18 cellular contexts compared by ENCODE assay signal in genomic region chr4:1403177-1403583, GRCh38. TPM values are rescaled to one million over a fixed set of nuclear protein-coding genes. Genes with fewer than 3 reads are reported as not detected.
A peak's percentile ranks its signal among the peaks of the same experiment; 100 is the strongest.
DNase-seq lines count a peak whose midpoint lies in the region; ATAC-seq and TF ChIP-seq lines count a peak whose summit lies in the region.
"Had no signal": no experiment of that assay in that cellular context is flagged by ENCODE, and none has a peak within 500 bp of the region (broad histone marks: within the 10 kb centered on the region; RNA-seq: fewer than 3 reads in every experiment).

No MANE protein-coding gene starts in this region.

- H2BK5ac ChIP-seq in H9 (ENCODE audit: insufficient read length, low read length) = no peak overlapping the region

- no CpG with 5 or more reads among the region's 58 CpGs for WGBS in H9 (ENCODE audit: extremely low coverage, insufficient read length, low lambda C conversion rate)
- 3 to 5% methylated on average over 34 to 58 of the region's 58 CpGs for WGBS in endodermal cell (ENCODE audit: insufficient coverage in 1 of 2, insufficient read length in 1 of 2), 2 experiments

- H2BK12ac ChIP-seq in H9 (ENCODE audit: insufficient read length, low read depth, low read length) = no peak overlapping the region

- H3K23ac ChIP-seq in H9 (ENCODE audit: insufficient read length, low read depth, low read length) = no peak overlapping the region

- H3K9ac ChIP-seq in H9 (ENCODE audit: extremely low read depth, insufficient read length, low read length) (no peak overlapping the region), endodermal cell (ENCODE audit: extremely low read depth, low read length, poor library complexity, severe bottlenecking) (no peak overlapping the region)

- H3K23me2 ChIP-seq in H9 (ENCODE audit: insufficient read length, low read depth, low read length, poor library complexity, severe bottlenecking) = peaks cover 3% of the 10 kb centered on the region

- H3K27ac Mint-ChIP-seq in activated naive CD8-positive, alpha-beta T cell treated with anti-CD3 and anti-CD28 coated beads, Interleukin-2, amount 50 U/mL, for 24 hours = no peak overlapping the region
- H3K27ac Mint-ChIP-seq in activated naive CD8-positive, alpha-beta T cell treated with anti-CD3 and anti-CD28 coated beads for 36 hours = no peak overlapping the region
- H3K27ac Mint-ChIP-seq in H9 (no peak overlapping the region), endodermal cell (no peak overlapping the region), HFFc6 (no peak overlapping the region)
- peak overlapping the region; percentile 31 for H3K27ac Mint-ChIP-seq in stimulated activated naive B cell treated with anti-CD40 and anti-IgM and Interleukin-4, amounts not matched to agents 10 μg/mL and 1 μg/mL and 100 μg/mL, for 72 hours
- H3K27ac Mint-ChIP-seq: activated CD8-positive, alpha-beta T cell treated with anti-CD3 and anti-CD28 coated beads for 36 hours; stimulated activated effector memory CD8-positive, alpha-beta T cell treated with anti-CD3 and anti-CD28 coated beads, Interleukin-12 subunit alpha, Interleukin-12 subunit beta, amount 100 ng/mL, for 72 hours; T-helper 17 cell had no signal

- H3K4me1 ChIP-seq in H9 (ENCODE audit: insufficient read depth, low read length) (no peaks in the 10 kb centered on the region; the same call in 1 of the 2 replicates), endodermal cell (ENCODE audit: control insufficient read depth, insufficient read depth, low read length) (no peaks in the 10 kb centered on the region)
- H3K4me1 ChIP-seq: SJSA1 had no signal

- H3K27ac ChIP-seq in H9 (ENCODE audit: insufficient read length, low read depth, low read length) = no peak overlapping the region
- H3K27ac ChIP-seq in endodermal cell (ENCODE audit: low read depth, low read length) = no peak overlapping the region
- H3K27ac ChIP-seq: SJSA1, tibial artery had no signal

- peaks cover 2% of the 10 kb centered on the region for H3K4me1 Mint-ChIP-seq in activated naive CD8-positive, alpha-beta T cell treated with anti-CD3 and anti-CD28 coated beads, Interleukin-2, amount 50 U/mL, for 24 hours
- H3K4me1 Mint-ChIP-seq in activated naive CD8-positive, alpha-beta T cell treated with anti-CD3 and anti-CD28 coated beads for 36 hours = no peaks in the 10 kb centered on the region
- H3K4me1 Mint-ChIP-seq in H9 = peaks cover under 1 to 11% of the 10 kb centered on the region in 2 experiments; a peak in 2 of 4 replicates
- no peaks in the 10 kb centered on the region for H3K4me1 Mint-ChIP-seq in endodermal cell
- H3K4me1 Mint-ChIP-seq in stimulated activated naive B cell treated with anti-CD40 and anti-IgM and Interleukin-4, amounts not matched to agents 10 μg/mL and 1 μg/mL and 100 μg/mL, for 72 hours = peaks cover 10 to 44% of the 10 kb centered on the region in 2 donors
- no peaks in the 10 kb centered on the region for H3K4me1 Mint-ChIP-seq in HFFc6 (ENCODE audit: low read depth)

- no peak overlapping the region for H3T11ph ChIP-seq in H9 (ENCODE audit: low read length)

- H2BK120ac ChIP-seq in H9 (ENCODE audit: low read depth, low read length, poor library complexity, severe bottlenecking) = no peak overlapping the region

- H3K36me3 Mint-ChIP-seq in activated naive CD8-positive, alpha-beta T cell treated with anti-CD3 and anti-CD28 coated beads, Interleukin-2, amount 50 U/mL, for 24 hours (ENCODE audit: low read depth) = no peaks in the 10 kb centered on the region
- H3K36me3 Mint-ChIP-seq in activated naive CD8-positive, alpha-beta T cell treated with anti-CD3 and anti-CD28 coated beads for 36 hours = no peaks in the 10 kb centered on the region
- peaks cover 3 to 7% (median 7%) of the 10 kb centered on the region in 3 experiments; a peak in 4 of 7 replicates for H3K36me3 Mint-ChIP-seq in H9 (ENCODE audit: insufficient read depth in 1 of 3, low read depth in 3 of 3)
- no peaks in the 10 kb centered on the region for H3K36me3 Mint-ChIP-seq in endodermal cell (ENCODE audit: low read depth)
- H3K36me3 Mint-ChIP-seq in stimulated activated naive B cell treated with anti-CD40 and anti-IgM and Interleukin-4, amounts not matched to agents 10 μg/mL and 1 μg/mL and 100 μg/mL, for 72 hours = peaks cover 2 to 6% of the 10 kb centered on the region in 2 donors
- no peaks in the 10 kb centered on the region for H3K36me3 Mint-ChIP-seq in HFFc6 (ENCODE audit: low read depth)

- peaks cover 3% of the 10 kb centered on the region for H4K20me1 ChIP-seq in H9 (ENCODE audit: control insufficient read depth, insufficient read depth, insufficient read length)

- H3K4me3 Mint-ChIP-seq in activated naive CD8-positive, alpha-beta T cell treated with anti-CD3 and anti-CD28 coated beads, Interleukin-2, amount 50 U/mL, for 24 hours = no peak overlapping the region
- no peak overlapping the region for H3K4me3 Mint-ChIP-seq in activated naive CD8-positive, alpha-beta T cell treated with anti-CD3 and anti-CD28 coated beads for 36 hours
- peak overlapping the region in 1 of 2 experiments; percentile 67; a peak in 2 of 5 replicates for H3K4me3 Mint-ChIP-seq in H9
- H3K4me3 Mint-ChIP-seq in endodermal cell = no peak overlapping the region
- H3K4me3 Mint-ChIP-seq in stimulated activated naive B cell treated with anti-CD40 and anti-IgM and Interleukin-4, amounts not matched to agents 10 μg/mL and 1 μg/mL and 100 μg/mL, for 72 hours = no peak overlapping the region
- no peak overlapping the region for H3K4me3 Mint-ChIP-seq in HFFc6
- H3K4me3 Mint-ChIP-seq: activated CD8-positive, alpha-beta T cell treated with anti-CD3 and anti-CD28 coated beads for 36 hours; stimulated activated effector memory CD8-positive, alpha-beta T cell treated with anti-CD3 and anti-CD28 coated beads, Interleukin-12 subunit alpha, Interleukin-12 subunit beta, amount 100 ng/mL, for 72 hours had no signal

- H3K9me3 ChIP-seq in H9 (ENCODE audit: control insufficient read depth, low read depth, low read length) = peaks cover 6% of the 10 kb centered on the region
- no peaks in the 10 kb centered on the region for H3K9me3 ChIP-seq in endodermal cell (ENCODE audit: control insufficient read depth, low read length)

- peak; percentile 4 for DNase-seq in activated naive CD8-positive, alpha-beta T cell treated with anti-CD3 and anti-CD28 coated beads, Interleukin-2, amount 50 U/mL, for 24 hours
- no peak for DNase-seq in activated naive CD8-positive, alpha-beta T cell treated with anti-CD3 and anti-CD28 coated beads for 36 hours
- peak; percentile 46 for DNase-seq in H9
- DNase-seq in endodermal cell = peak; percentile 70
- DNase-seq in stimulated activated naive B cell treated with anti-CD40 and anti-IgM and Interleukin-4, amounts not matched to agents 10 μg/mL and 1 μg/mL and 100 μg/mL, for 72 hours = no peak
- no peak for DNase-seq in 8988T
- DNase-seq in HFFc6 = no peak
- DNase-seq: activated CD8-positive, alpha-beta T cell treated with anti-CD3 and anti-CD28 coated beads for 36 hours; activated gamma-delta T cell; cerebellar nuclear complex; DND-41; T-helper 17 cell had no signal

- H3K4ac ChIP-seq in H9 (ENCODE audit: low read depth, low read length) = no peak overlapping the region

- no peak overlapping the region for H4K8ac ChIP-seq in H9 (replicated peaks; ENCODE audit: insufficient read length, low read depth, low read length)

- H2AFZ ChIP-seq in H9 (ENCODE audit: low read length) = no peak overlapping the region

- H3K4me2 ChIP-seq in H9 (ENCODE audit: insufficient read depth, insufficient read length, low read length) = peak overlapping the region; percentile 24

- no peaks in the 10 kb centered on the region for H3K9me3 Mint-ChIP-seq in activated naive CD8-positive, alpha-beta T cell treated with anti-CD3 and anti-CD28 coated beads, Interleukin-2, amount 50 U/mL, for 24 hours
- H3K9me3 Mint-ChIP-seq in activated naive CD8-positive, alpha-beta T cell treated with anti-CD3 and anti-CD28 coated beads for 36 hours = peaks cover 2% of the 10 kb centered on the region
- H3K9me3 Mint-ChIP-seq in H9 = peaks cover 9 to 18% of the 10 kb centered on the region in 2 experiments
- peaks cover 22% of the 10 kb centered on the region for H3K9me3 Mint-ChIP-seq in endodermal cell
- peaks cover 4 to 6% of the 10 kb centered on the region in 2 donors for H3K9me3 Mint-ChIP-seq in stimulated activated naive B cell treated with anti-CD40 and anti-IgM and Interleukin-4, amounts not matched to agents 10 μg/mL and 1 μg/mL and 100 μg/mL, for 72 hours
- H3K9me3 Mint-ChIP-seq in HFFc6 = peaks cover 8% of the 10 kb centered on the region
- H3K9me3 Mint-ChIP-seq: activated CD8-positive, alpha-beta T cell treated with anti-CD3 and anti-CD28 coated beads for 36 hours; stimulated activated effector memory CD8-positive, alpha-beta T cell treated with anti-CD3 and anti-CD28 coated beads, Interleukin-12 subunit alpha, Interleukin-12 subunit beta, amount 100 ng/mL, for 72 hours had no signal

- H3K27me3 ChIP-seq in H9 (ENCODE audit: insufficient read depth, low read length) = peaks cover 72% of the 10 kb centered on the region
- peaks cover 94% of the 10 kb centered on the region for H3K27me3 ChIP-seq in endodermal cell (ENCODE audit: control insufficient read depth, insufficient read depth, low read length, poor library complexity, severe bottlenecking)

- no peak overlapping the region for H3K4me3 ChIP-seq in endodermal cell (ENCODE audit: low read length)
- H3K4me3 ChIP-seq: lung, SJSA1 had no signal

- no peaks in the 10 kb centered on the region for H3K79me1 ChIP-seq in H9 (ENCODE audit: insufficient read depth, low read depth, low read length, poor library complexity, severe bottlenecking)

- no peak overlapping the region for H2BK20ac ChIP-seq in H9 (ENCODE audit: low read depth, low read length, poor library complexity, severe bottlenecking)

- no peaks in the 10 kb centered on the region for H3K79me2 ChIP-seq in H9 (ENCODE audit: insufficient read depth, low read length)

- H3K18ac ChIP-seq in H9 (ENCODE audit: insufficient read length, low read depth, low read length) = no peak overlapping the region

- H2AK5ac ChIP-seq in H9 (ENCODE audit: insufficient read length, low read length) = no peak overlapping the region

- no peak overlapping the region for H3K14ac ChIP-seq in H9 (ENCODE audit: insufficient read depth, low read length)

- H4K5ac ChIP-seq in H9 (ENCODE audit: insufficient read length, low read depth, low read length) = no peak overlapping the region

- H2BK15ac ChIP-seq in H9 (ENCODE audit: low read depth, low read length) = no peak overlapping the region

- H3K27me3 Mint-ChIP-seq in activated naive CD8-positive, alpha-beta T cell treated with anti-CD3 and anti-CD28 coated beads, Interleukin-2, amount 50 U/mL, for 24 hours = peaks cover 46% of the 10 kb centered on the region
- H3K27me3 Mint-ChIP-seq in activated naive CD8-positive, alpha-beta T cell treated with anti-CD3 and anti-CD28 coated beads for 36 hours = peaks cover 51% of the 10 kb centered on the region
- H3K27me3 Mint-ChIP-seq in H9 (ENCODE audit: low read depth) (peaks cover 71% of the 10 kb centered on the region), endodermal cell (ENCODE audit: insufficient read depth) (peaks cover 73% of the 10 kb centered on the region), HFFc6 (ENCODE audit: insufficient read depth) (peaks cover 11% of the 10 kb centered on the region)
- H3K27me3 Mint-ChIP-seq in stimulated activated naive B cell treated with anti-CD40 and anti-IgM and Interleukin-4, amounts not matched to agents 10 μg/mL and 1 μg/mL and 100 μg/mL, for 72 hours = peaks cover 48 to 72% of the 10 kb centered on the region in 2 donors

- no peak overlapping the region for H3K56ac ChIP-seq in H9 (ENCODE audit: insufficient read length, low read depth, low read length)

- no peak for ATAC-seq in activated naive CD8-positive, alpha-beta T cell treated with anti-CD3 and anti-CD28 coated beads, Interleukin-2, amount 50 U/mL, for 24 hours
- no peak for ATAC-seq in stimulated activated naive B cell treated with anti-CD40 and anti-IgM and Interleukin-4, amounts not matched to agents 10 μg/mL and 1 μg/mL and 100 μg/mL, for 72 hours (replicated peaks)
- ATAC-seq in HG03521 (IDR thresholded peaks at IDR 0.05; ENCODE audit: unreplicated experiment) = no peak
- ATAC-seq: stimulated activated effector memory CD8-positive, alpha-beta T cell treated with anti-CD3 and anti-CD28 coated beads, Interleukin-12 subunit alpha, Interleukin-12 subunit beta, amount 100 ng/mL, for 72 hours; T-helper 17 cell had no signal

- H4K91ac ChIP-seq in H9 (ENCODE audit: insufficient read length, low read depth, low read length) = no peak overlapping the region

- TF ChIP-seq CTCF in H9 (conservative IDR thresholded peaks at IDR 0.05) (no peak), endodermal cell (conservative IDR thresholded peaks at IDR 0.05) (no peak), HFFc6 (IDR thresholded peaks at IDR 0.05) (no peak)

- no peaks in the 10 kb centered on the region for H3K36me3 ChIP-seq in endodermal cell (ENCODE audit: control insufficient read depth, insufficient read depth, low read length)
- H3K36me3 ChIP-seq: SJSA1, tibial artery had no signal

RNA-seq across cellular contexts. Expression of gene NKX1-1, which starts 3.1 kb away (rescaled TPM):
- not detected for total RNA-seq in activated naive CD8-positive, alpha-beta T cell treated with anti-CD3 and anti-CD28 coated beads for 36 hours
- total RNA-seq in H9 (2021) = not detected in 2 replicates
- total RNA-seq in endodermal cell = not detected
- 0.18 TPM for polyA plus RNA-seq in endodermal cell (2013, experiment 1 of 2)
- polyA plus RNA-seq in endodermal cell (2013, experiment 2 of 2) = not detected
- not detected for total RNA-seq in HFFc6 (2021; fragmentation: NEBNext Ultra II Directional; extraction: Animal tissue kit (Norgen Biotek cat#: 25700))
- total RNA-seq: activated CD8-positive, alpha-beta T cell treated with anti-CD3 and anti-CD28 coated beads for 36 hours; aorta; lung; SJSA1; T-helper 17 cell had no signal
- polyA plus RNA-seq: aorta, lung had no signal

RNA-seq across cellular contexts. Expression of gene UVSSA, which starts 56.2 kb away (rescaled TPM):
- 10 to 100 TPM; 13.2 to 14.1 TPM for total RNA-seq in activated naive CD8-positive, alpha-beta T cell treated with anti-CD3 and anti-CD28 coated beads for 36 hours
- total RNA-seq in H9 (2021) (15.9 and 18.3 TPM in 2 replicates), endodermal cell (10 to 100 TPM; 50.4 to 61.6 TPM)
- 19.2 TPM for polyA plus RNA-seq in endodermal cell (2013, experiment 1 of 2)
- polyA plus RNA-seq in endodermal cell (2013, experiment 2 of 2) = 17.1 TPM
- total RNA-seq in HFFc6 (2021; fragmentation: NEBNext Ultra II Directional; extraction: Animal tissue kit (Norgen Biotek cat#: 25700)) = 1 to 10 TPM; 7.7 to 9.0 (median 8.7) TPM

Comparison
In these comparisons a context has a peak if more than half of its experiments do, and no peak if none do; other contexts are left out.
1. DNase-seq: peak in activated naive CD8-positive, alpha-beta T cell treated with anti-CD3 and anti-CD28 coated beads, Interleukin-2, amount 50 U/mL, for 24 hours (single experiment), H9 (single experiment) and endodermal cell (single experiment); none in activated naive CD8-positive, alpha-beta T cell treated with anti-CD3 and anti-CD28 coated beads for 36 hours (single experiment), stimulated activated naive B cell treated with anti-CD40 and anti-IgM and Interleukin-4, amounts not matched to agents 10 μg/mL and 1 μg/mL and 100 μg/mL, for 72 hours (single experiment), 8988T (single experiment) and HFFc6 (single experiment).